ENCODE assay signal across 34 cellular contexts in genomic region chr2:14231499-14231898, GRCh38.
"Had no signal": no experiment of that assay in that cellular context is flagged by ENCODE, and none has a peak within 500 bp of the region (broad histone marks: within the 10 kb centered on the region; RNA-seq: fewer than 3 reads in every experiment).

No MANE protein-coding gene starts in this region.

- DNase-seq: activated CD4-positive, alpha-beta T cell treated with anti-CD3 and anti-CD28 coated beads, Interleukin-2, amount 10 ng/mL, durations not matched to agents 24 days and 14 days; activated CD4-positive, alpha-beta T cell treated with anti-CD3 and anti-CD28 coated beads, Interleukin-2, amount 50 U/mL, for 4 hours; activated CD8-positive, alpha-beta T cell treated with anti-CD3 and anti-CD28 coated beads for 36 hours; activated gamma-delta T cell; activated naive CD4-positive, alpha-beta T cell treated with Interleukin-2 at 50 U/mL for 16 hours; activated naive CD8-positive, alpha-beta T cell treated with anti-CD3 and anti-CD28 coated beads, Interleukin-2, amount 10 ng/mL, durations not matched to agents 7 days and 5 days; activated T-cell treated with anti-CD3 and anti-CD28 coated beads, Interleukin-2, amount 50 U/mL, for 1 hour; activated T-cell treated with anti-CD3 and anti-CD28 coated beads, Interleukin-2, amount 50 U/mL, for 72 hours; amygdala; Kasumi-1; KG1; MM.1S; MV-4-11; NCI-H1092; NCI-H1417; NCI-H146; NCI-H187; NCI-H2029 treated with DMSO at 0.1 percent for 48 hours; NCI-H2107; NCI-H2171; NCI-H2227 treated with DMSO at 0.1 percent for 48 hours; NCI-H446; NCI-H510A treated with DMSO at 0.1 percent for 48 hours; NCI-H526 treated with DMSO at 0.1 percent for 48 hours; NCI-H774; SHP77; SJCRH30; T1000; WERI-Rb-1 had no signal

- H3K27me3 ChIP-seq: ascending aorta, cardiac muscle cell, SJCRH30 had no signal

- ATAC-seq: activated CD8-positive, alpha-beta T cell treated with anti-CD3 and anti-CD28 coated beads for 36 hours; activated T-cell treated with anti-CD3 and anti-CD28 coated beads, Interleukin-2, amount 50 U/mL, for 72 hours; activated T-helper 17 cell treated with anti-CD3 and anti-CD28 coated beads, Interleukin-2, amount 50 U/mL, for 72 hours; Panc1 had no signal

- H3K4me3 ChIP-seq: ascending aorta, cardiac muscle cell, SJCRH30, SK-N-MC had no signal

- H3K27ac ChIP-seq: ascending aorta, cardiac muscle cell, SJCRH30, SK-N-MC, WERI-Rb-1 had no signal

- H3K9me3 ChIP-seq: ascending aorta, SJCRH30 had no signal

- H3K36me3 ChIP-seq: ascending aorta, cardiac muscle cell, SJCRH30, WERI-Rb-1 had no signal
